Comparison of ENCODE assay signal across 1 cellular context in the genomic region with DNA sequence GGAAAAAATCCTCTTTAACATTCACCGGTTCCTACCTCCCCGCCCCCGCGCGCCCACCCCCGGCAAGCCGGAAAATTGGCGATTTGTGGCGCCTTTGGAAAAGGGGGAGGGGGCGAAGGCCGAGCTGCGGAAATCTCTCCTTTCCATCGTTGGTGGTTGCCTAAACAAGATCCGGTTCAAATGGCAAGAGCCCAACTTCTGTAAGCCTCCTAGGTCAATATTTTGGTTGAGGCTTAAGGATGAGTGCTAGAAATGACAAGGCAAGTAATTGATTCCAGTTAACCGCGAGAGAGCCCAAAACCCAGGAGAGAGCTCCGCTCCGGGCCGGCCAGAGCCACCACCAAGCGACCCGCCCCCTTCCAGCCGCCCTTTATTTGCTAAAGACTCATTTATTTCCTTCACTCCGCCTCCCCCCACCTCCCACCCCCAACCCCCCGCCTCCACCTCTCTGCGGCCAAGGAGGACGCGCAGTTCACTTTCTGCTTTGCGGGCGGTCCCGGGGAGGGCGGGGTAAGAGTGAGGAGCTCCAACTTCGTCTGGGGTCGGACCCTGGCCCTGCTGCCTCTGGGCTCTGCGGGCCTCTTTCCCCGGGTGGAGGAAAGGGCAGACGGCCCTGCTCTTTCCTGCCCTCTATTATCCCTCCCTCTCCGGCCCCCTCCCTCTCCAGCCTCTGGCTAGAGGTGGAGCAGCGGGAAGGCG.
A peak's percentile ranks its signal among the peaks of the same experiment; 100 is the strongest.
TF ChIP-seq lines count a peak whose summit lies in the region.

No MANE protein-coding gene starts in this region.

TF ChIP-seq in HEK293, 187 proteins besides CTCF, POLR2A, EP300 and RAD21 (continued from another document):
- TF ChIP-seq, protein P1, sequence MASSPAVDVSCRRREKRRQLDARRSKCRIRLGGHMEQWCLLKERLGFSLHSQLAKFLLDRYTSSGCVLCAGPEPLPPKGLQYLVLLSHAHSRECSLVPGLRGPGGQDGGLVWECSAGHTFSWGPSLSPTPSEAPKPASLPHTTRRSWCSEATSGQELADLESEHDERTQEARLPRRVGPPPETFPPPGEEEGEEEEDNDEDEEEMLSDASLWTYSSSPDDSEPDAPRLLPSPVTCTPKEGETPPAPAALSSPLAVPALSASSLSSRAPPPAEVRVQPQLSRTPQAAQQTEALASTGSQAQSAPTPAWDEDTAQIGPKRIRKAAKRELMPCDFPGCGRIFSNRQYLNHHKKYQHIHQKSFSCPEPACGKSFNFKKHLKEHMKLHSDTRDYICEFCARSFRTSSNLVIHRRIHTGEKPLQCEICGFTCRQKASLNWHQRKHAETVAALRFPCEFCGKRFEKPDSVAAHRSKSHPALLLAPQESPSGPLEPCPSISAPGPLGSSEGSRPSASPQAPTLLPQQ (tag by site-specific recombination; IDR thresholded peaks at IDR 0.05) = no peak
- TF ChIP-seq ZNF37A (tag by site-specific recombination; IDR thresholded peaks at IDR 0.05) (no peak), ZXDB (tag by site-specific recombination; IDR thresholded peaks at IDR 0.05) (no peak), KLF8 (tag by site-specific recombination; IDR thresholded peaks at IDR 0.05) (no peak), ZNF624 (tag by site-specific recombination; IDR thresholded peaks at IDR 0.05) (no peak), ZNF133 (tag by site-specific recombination; IDR thresholded peaks at IDR 0.05) (no peak), ZNF335 (tag by site-specific recombination; conservative IDR thresholded peaks at IDR 0.05) (no peak; the same call in 1 of the 2 replicates), BCL11A (tag by site-specific recombination; IDR thresholded peaks at IDR 0.05; ENCODE audit: low read depth) (no peak), SP2 (tag by site-specific recombination; IDR thresholded peaks at IDR 0.05) (peak; percentile 27; the same call in 1 of the 2 replicates), ZNF626 (tag by site-specific recombination; IDR thresholded peaks at IDR 0.05) (no peak), ZNF654 (tag by site-specific recombination; IDR thresholded peaks at IDR 0.05; ENCODE audit: low read depth) (no peak), ZBTB7A (tag by site-specific recombination; IDR thresholded peaks at IDR 0.05; ENCODE audit: low read depth) (no peak), ZNF707 (tag by site-specific recombination; IDR thresholded peaks at IDR 0.05) (no peak), ZNF354C (tag by site-specific recombination; IDR thresholded peaks at IDR 0.05; ENCODE audit: borderline replicate concordance, low read depth) (no peak), ZNF792 (tag by site-specific recombination; IDR thresholded peaks at IDR 0.05) (no peak), ZEB2 (tag by site-specific recombination; IDR thresholded peaks at IDR 0.05) (peak; percentile 17; the same call in 1 of the 2 replicates), ZNF140 (tag by site-specific recombination; IDR thresholded peaks at IDR 0.05) (no peak), HOXA7 (CRISPR knock-in tag; IDR thresholded peaks at IDR 0.05; ENCODE audit: borderline replicate concordance) (no peak), ZNF404 (tag by site-specific recombination; IDR thresholded peaks at IDR 0.05) (no peak), IKZF3 (tag by site-specific recombination; IDR thresholded peaks at IDR 0.05) (no peak), ZBTB48 (tag by site-specific recombination; IDR thresholded peaks at IDR 0.05) (no peak), ZNF324 (tag by site-specific recombination; IDR thresholded peaks at IDR 0.05) (no peak), ZBTB21 (tag by site-specific recombination; IDR thresholded peaks at IDR 0.05) (no peak)
- TF ChIP-seq, protein P2, sequence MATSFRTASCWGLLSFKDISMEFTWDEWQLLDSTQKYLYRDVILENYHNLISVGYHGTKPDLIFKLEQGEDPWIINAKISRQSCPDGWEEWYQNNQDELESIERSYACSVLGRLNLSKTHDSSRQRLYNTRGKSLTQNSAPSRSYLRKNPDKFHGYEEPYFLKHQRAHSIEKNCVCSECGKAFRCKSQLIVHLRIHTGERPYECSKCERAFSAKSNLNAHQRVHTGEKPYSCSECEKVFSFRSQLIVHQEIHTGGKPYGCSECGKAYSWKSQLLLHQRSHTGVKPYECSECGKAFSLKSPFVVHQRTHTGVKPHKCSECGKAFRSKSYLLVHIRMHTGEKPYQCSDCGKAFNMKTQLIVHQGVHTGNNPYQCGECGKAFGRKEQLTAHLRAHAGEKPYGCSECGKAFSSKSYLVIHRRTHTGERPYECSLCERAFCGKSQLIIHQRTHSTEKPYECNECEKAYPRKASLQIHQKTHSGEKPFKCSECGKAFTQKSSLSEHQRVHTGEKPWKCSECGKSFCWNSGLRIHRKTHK (tag by site-specific recombination; IDR thresholded peaks at IDR 0.05) = no peak
- TF ChIP-seq, protein P3, sequence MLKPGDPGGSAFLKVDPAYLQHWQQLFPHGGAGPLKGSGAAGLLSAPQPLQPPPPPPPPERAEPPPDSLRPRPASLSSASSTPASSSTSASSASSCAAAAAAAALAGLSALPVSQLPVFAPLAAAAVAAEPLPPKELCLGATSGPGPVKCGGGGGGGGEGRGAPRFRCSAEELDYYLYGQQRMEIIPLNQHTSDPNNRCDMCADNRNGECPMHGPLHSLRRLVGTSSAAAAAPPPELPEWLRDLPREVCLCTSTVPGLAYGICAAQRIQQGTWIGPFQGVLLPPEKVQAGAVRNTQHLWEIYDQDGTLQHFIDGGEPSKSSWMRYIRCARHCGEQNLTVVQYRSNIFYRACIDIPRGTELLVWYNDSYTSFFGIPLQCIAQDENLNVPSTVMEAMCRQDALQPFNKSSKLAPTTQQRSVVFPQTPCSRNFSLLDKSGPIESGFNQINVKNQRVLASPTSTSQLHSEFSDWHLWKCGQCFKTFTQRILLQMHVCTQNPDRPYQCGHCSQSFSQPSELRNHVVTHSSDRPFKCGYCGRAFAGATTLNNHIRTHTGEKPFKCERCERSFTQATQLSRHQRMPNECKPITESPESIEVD (tag by site-specific recombination; IDR thresholded peaks at IDR 0.05) = no peak
- TF ChIP-seq, protein P4, sequence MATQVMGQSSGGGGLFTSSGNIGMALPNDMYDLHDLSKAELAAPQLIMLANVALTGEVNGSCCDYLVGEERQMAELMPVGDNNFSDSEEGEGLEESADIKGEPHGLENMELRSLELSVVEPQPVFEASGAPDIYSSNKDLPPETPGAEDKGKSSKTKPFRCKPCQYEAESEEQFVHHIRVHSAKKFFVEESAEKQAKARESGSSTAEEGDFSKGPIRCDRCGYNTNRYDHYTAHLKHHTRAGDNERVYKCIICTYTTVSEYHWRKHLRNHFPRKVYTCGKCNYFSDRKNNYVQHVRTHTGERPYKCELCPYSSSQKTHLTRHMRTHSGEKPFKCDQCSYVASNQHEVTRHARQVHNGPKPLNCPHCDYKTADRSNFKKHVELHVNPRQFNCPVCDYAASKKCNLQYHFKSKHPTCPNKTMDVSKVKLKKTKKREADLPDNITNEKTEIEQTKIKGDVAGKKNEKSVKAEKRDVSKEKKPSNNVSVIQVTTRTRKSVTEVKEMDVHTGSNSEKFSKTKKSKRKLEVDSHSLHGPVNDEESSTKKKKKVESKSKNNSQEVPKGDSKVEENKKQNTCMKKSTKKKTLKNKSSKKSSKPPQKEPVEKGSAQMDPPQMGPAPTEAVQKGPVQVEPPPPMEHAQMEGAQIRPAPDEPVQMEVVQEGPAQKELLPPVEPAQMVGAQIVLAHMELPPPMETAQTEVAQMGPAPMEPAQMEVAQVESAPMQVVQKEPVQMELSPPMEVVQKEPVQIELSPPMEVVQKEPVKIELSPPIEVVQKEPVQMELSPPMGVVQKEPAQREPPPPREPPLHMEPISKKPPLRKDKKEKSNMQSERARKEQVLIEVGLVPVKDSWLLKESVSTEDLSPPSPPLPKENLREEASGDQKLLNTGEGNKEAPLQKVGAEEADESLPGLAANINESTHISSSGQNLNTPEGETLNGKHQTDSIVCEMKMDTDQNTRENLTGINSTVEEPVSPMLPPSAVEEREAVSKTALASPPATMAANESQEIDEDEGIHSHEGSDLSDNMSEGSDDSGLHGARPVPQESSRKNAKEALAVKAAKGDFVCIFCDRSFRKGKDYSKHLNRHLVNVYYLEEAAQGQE (tag by site-specific recombination; IDR thresholded peaks at IDR 0.05) = no peak
- TF ChIP-seq, protein P5, sequence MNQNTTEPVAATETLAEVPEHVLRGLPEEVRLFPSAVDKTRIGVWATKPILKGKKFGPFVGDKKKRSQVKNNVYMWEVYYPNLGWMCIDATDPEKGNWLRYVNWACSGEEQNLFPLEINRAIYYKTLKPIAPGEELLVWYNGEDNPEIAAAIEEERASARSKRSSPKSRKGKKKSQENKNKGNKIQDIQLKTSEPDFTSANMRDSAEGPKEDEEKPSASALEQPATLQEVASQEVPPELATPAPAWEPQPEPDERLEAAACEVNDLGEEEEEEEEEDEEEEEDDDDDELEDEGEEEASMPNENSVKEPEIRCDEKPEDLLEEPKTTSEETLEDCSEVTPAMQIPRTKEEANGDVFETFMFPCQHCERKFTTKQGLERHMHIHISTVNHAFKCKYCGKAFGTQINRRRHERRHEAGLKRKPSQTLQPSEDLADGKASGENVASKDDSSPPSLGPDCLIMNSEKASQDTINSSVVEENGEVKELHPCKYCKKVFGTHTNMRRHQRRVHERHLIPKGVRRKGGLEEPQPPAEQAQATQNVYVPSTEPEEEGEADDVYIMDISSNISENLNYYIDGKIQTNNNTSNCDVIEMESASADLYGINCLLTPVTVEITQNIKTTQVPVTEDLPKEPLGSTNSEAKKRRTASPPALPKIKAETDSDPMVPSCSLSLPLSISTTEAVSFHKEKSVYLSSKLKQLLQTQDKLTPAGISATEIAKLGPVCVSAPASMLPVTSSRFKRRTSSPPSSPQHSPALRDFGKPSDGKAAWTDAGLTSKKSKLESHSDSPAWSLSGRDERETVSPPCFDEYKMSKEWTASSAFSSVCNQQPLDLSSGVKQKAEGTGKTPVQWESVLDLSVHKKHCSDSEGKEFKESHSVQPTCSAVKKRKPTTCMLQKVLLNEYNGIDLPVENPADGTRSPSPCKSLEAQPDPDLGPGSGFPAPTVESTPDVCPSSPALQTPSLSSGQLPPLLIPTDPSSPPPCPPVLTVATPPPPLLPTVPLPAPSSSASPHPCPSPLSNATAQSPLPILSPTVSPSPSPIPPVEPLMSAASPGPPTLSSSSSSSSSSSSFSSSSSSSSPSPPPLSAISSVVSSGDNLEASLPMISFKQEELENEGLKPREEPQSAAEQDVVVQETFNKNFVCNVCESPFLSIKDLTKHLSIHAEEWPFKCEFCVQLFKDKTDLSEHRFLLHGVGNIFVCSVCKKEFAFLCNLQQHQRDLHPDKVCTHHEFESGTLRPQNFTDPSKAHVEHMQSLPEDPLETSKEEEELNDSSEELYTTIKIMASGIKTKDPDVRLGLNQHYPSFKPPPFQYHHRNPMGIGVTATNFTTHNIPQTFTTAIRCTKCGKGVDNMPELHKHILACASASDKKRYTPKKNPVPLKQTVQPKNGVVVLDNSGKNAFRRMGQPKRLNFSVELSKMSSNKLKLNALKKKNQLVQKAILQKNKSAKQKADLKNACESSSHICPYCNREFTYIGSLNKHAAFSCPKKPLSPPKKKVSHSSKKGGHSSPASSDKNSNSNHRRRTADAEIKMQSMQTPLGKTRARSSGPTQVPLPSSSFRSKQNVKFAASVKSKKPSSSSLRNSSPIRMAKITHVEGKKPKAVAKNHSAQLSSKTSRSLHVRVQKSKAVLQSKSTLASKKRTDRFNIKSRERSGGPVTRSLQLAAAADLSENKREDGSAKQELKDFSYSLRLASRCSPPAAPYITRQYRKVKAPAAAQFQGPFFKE (tag by site-specific recombination; IDR thresholded peaks at IDR 0.05; ENCODE audit: borderline replicate concordance) = no peak
- TF ChIP-seq, protein P6, sequence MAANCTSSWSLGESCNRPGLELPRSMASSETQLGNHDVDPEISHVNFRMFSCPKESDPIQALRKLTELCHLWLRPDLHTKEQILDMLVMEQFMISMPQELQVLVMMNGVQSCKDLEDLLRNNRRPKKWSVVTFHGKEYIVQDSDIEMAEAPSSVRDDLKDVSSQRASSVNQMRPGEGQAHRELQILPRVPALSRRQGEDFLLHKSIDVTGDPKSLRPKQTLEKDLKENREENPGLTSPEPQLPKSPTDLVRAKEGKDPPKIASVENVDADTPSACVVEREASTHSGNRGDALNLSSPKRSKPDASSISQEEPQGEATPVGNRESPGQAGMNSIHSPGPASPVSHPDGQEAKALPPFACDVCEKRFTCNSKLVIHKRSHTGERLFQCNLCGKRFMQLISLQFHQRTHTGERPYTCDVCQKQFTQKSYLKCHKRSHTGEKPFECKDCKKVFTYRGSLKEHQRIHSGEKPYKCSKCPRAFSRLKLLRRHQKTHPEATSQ (tag by site-specific recombination; IDR thresholded peaks at IDR 0.05) = no peak
- TF ChIP-seq, protein P7, sequence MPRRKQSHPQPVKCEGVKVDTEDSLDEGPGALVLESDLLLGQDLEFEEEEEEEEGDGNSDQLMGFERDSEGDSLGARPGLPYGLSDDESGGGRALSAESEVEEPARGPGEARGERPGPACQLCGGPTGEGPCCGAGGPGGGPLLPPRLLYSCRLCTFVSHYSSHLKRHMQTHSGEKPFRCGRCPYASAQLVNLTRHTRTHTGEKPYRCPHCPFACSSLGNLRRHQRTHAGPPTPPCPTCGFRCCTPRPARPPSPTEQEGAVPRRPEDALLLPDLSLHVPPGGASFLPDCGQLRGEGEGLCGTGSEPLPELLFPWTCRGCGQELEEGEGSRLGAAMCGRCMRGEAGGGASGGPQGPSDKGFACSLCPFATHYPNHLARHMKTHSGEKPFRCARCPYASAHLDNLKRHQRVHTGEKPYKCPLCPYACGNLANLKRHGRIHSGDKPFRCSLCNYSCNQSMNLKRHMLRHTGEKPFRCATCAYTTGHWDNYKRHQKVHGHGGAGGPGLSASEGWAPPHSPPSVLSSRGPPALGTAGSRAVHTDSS (tag by site-specific recombination; IDR thresholded peaks at IDR 0.05) = no peak
- TF ChIP-seq, protein P8, sequence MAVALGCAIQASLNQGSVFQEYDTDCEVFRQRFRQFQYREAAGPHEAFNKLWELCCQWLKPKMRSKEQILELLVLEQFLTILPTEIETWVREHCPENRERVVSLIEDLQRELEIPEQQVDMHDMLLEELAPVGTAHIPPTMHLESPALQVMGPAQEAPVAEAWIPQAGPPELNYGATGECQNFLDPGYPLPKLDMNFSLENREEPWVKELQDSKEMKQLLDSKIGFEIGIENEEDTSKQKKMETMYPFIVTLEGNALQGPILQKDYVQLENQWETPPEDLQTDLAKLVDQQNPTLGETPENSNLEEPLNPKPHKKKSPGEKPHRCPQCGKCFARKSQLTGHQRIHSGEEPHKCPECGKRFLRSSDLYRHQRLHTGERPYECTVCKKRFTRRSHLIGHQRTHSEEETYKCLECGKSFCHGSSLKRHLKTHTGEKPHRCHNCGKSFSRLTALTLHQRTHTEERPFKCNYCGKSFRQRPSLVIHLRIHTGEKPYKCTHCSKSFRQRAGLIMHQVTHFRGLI (tag by site-specific recombination; IDR thresholded peaks at IDR 0.05) = peak; percentile 21; the same call in 1 of the 2 replicates
- TF ChIP-seq, protein P9, sequence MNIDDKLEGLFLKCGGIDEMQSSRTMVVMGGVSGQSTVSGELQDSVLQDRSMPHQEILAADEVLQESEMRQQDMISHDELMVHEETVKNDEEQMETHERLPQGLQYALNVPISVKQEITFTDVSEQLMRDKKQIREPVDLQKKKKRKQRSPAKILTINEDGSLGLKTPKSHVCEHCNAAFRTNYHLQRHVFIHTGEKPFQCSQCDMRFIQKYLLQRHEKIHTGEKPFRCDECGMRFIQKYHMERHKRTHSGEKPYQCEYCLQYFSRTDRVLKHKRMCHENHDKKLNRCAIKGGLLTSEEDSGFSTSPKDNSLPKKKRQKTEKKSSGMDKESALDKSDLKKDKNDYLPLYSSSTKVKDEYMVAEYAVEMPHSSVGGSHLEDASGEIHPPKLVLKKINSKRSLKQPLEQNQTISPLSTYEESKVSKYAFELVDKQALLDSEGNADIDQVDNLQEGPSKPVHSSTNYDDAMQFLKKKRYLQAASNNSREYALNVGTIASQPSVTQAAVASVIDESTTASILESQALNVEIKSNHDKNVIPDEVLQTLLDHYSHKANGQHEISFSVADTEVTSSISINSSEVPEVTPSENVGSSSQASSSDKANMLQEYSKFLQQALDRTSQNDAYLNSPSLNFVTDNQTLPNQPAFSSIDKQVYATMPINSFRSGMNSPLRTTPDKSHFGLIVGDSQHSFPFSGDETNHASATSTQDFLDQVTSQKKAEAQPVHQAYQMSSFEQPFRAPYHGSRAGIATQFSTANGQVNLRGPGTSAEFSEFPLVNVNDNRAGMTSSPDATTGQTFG (tag by site-specific recombination; IDR thresholded peaks at IDR 0.05; ENCODE audit: borderline replicate concordance) = no peak
